In genomic region chr5:58080573-58080972, GRCh38 we compare ENCODE assay signal across 17 cellular contexts.
DNase-seq lines count a peak whose midpoint lies in the region; ATAC-seq, FAIRE-seq and TF ChIP-seq lines count a peak whose summit lies in the region.
"Had no signal": no experiment of that assay in that cellular context is flagged by ENCODE, and none has a peak within 500 bp of the region (broad histone marks: within the 10 kb centered on the region; RNA-seq: fewer than 3 reads in every experiment).

No MANE protein-coding gene starts in this region.

- FAIRE-seq in endothelial cell of umbilical vein (lab: Jason Lieb, UNC) = no peak
- FAIRE-seq: A204.1, GM12878 had no signal

- DNase-seq in DMS153 (lab: John Stamatoyannopoulos, UW) = peak; percentile 14
- no peak for DNase-seq in DMS153 treated with DMSO at 0.1 percent for 48 hours (lab: John Stamatoyannopoulos, UW; ENCODE audit: unreplicated experiment)
- peak; percentile 19 for DNase-seq in NCI-H774 (lab: John Stamatoyannopoulos, UW)
- peak; percentile 35 for DNase-seq in endothelial cell of umbilical vein (ENCODE audit: low read depth, low spot score)
- no peak for DNase-seq in osteocyte (ENCODE audit: extremely low spot score, unreplicated experiment)
- no peak for DNase-seq in NCI-H82 (lab: John Stamatoyannopoulos, UW)
- DNase-seq in stimulated activated naive CD8-positive, alpha-beta T cell treated with anti-CD3 and anti-CD28 coated beads, Interleukin-15, amount 100 ng/mL, for 72 hours = no peak
- no peak for DNase-seq in GM10266 (ENCODE audit: extremely low spot score)
- DNase-seq: activated CD8-positive, alpha-beta T cell treated with anti-CD3 and anti-CD28 coated beads, Interleukin-2, amount 10 ng/mL, durations not matched to agents 7 days and 5 days; activated gamma-delta T cell; esophagus squamous epithelium; MM.1S; NCI-H2171 treated with DMSO at 0.1 percent for 48 hours; posterior cingulate gyrus; upper lobe of right lung had no signal

- no peaks in the 10 kb centered on the region for H3K27me3 ChIP-seq in endothelial cell of umbilical vein (ENCODE audit: control insufficient read depth in 2 of 2, insufficient read depth in 2 of 2, low read length in 2 of 2)
- H3K27me3 ChIP-seq: esophagus squamous epithelium, upper lobe of right lung had no signal

- H3K36me3 ChIP-seq in endothelial cell of umbilical vein (ENCODE audit: control insufficient read depth in 2 of 2, extremely low read depth in 1 of 2, insufficient read depth in 2 of 2, low read length in 2 of 2) = no peaks in the 10 kb centered on the region
- H3K36me3 ChIP-seq: esophagus squamous epithelium, upper lobe of right lung had no signal

- POLR2A ChIA-PET in endothelial cell of umbilical vein (lab: Charles Lee) = no interaction called here

- H3K4me2 ChIP-seq in endothelial cell of umbilical vein (ENCODE audit: insufficient read depth, low read length) = no peak overlapping the region

- no peaks in the 10 kb centered on the region for H3K9me3 ChIP-seq in endothelial cell of umbilical vein (replicated peaks; ENCODE audit: control insufficient read depth, insufficient read depth, low read length)
- H3K9me3 ChIP-seq: esophagus squamous epithelium, upper lobe of right lung had no signal

- ATAC-seq in stimulated activated naive CD8-positive, alpha-beta T cell treated with anti-CD3 and anti-CD28 coated beads, Interleukin-15, amount 100 ng/mL, for 72 hours = no peak
- ATAC-seq: activated CD8-positive, alpha-beta T cell treated with anti-CD3 and anti-CD28 coated beads, Interleukin-2, amount 10 ng/mL, durations not matched to agents 7 days and 5 days; GM12878; upper lobe of right lung had no signal

- H3K4me3 ChIP-seq in endothelial cell of umbilical vein (replicated peaks in 1 of 3; ENCODE audit: insufficient read depth in 1 of 3, low read depth in 1 of 3, low read length in 3 of 3) = no peak overlapping the region
- H3K4me3 ChIP-seq: esophagus squamous epithelium, GM12878, upper lobe of right lung had no signal

- H3K4me1 Mint-ChIP-seq in osteocyte (ENCODE audit: unreplicated experiment) = peaks cover 30% of the 10 kb centered on the region
- H3K4me1 Mint-ChIP-seq in stimulated activated naive CD8-positive, alpha-beta T cell treated with anti-CD3 and anti-CD28 coated beads, Interleukin-15, amount 100 ng/mL, for 72 hours = no peaks in the 10 kb centered on the region

- H3K36me3 Mint-ChIP-seq in osteocyte (ENCODE audit: unreplicated experiment) = peaks cover 2% of the 10 kb centered on the region

- no peak for TF ChIP-seq CTCF in endothelial cell of umbilical vein (IDR thresholded peaks at IDR 0.05; ENCODE audit: extremely low read depth in 1 of 2, insufficient read depth in 1 of 2, low read depth in 1 of 2, low read length in 2 of 2)
- TF ChIP-seq CTCF in osteocyte (IDR thresholded peaks at IDR 0.05) = no peak
- TF ChIP-seq CTCF in GM10266 (IDR thresholded peaks at IDR 0.05; ENCODE audit: control insufficient read depth, insufficient read depth, low read depth, missing control alignments) = no peak

- no peak overlapping the region for H2AFZ ChIP-seq in endothelial cell of umbilical vein (ENCODE audit: low read depth, low read length)

- peak overlapping the region; percentile 42 for H3K27ac Mint-ChIP-seq in osteocyte (ENCODE audit: unreplicated experiment)
- H3K27ac Mint-ChIP-seq in stimulated activated naive CD8-positive, alpha-beta T cell treated with anti-CD3 and anti-CD28 coated beads, Interleukin-15, amount 100 ng/mL, for 72 hours = no peak overlapping the region
- H3K27ac Mint-ChIP-seq: activated CD8-positive, alpha-beta T cell treated with anti-CD3 and anti-CD28 coated beads, Interleukin-2, amount 10 ng/mL, durations not matched to agents 7 days and 5 days had no signal

- H3K27me3 Mint-ChIP-seq in osteocyte (ENCODE audit: unreplicated experiment) = no peaks in the 10 kb centered on the region
- H3K27me3 Mint-ChIP-seq in stimulated activated naive CD8-positive, alpha-beta T cell treated with anti-CD3 and anti-CD28 coated beads, Interleukin-15, amount 100 ng/mL, for 72 hours = no peaks in the 10 kb centered on the region

- BruUV-seq in endothelial cell of umbilical vein (replicated peaks; lab: Mats Ljungman, UMichigan) = no TSS peak

- no peak overlapping the region for H3K27ac ChIP-seq in endothelial cell of umbilical vein (ENCODE audit: insufficient read depth, low read depth, low read length)
- H3K27ac ChIP-seq: esophagus squamous epithelium, upper lobe of right lung had no signal

- TF ChIP-seq POLR2A in endothelial cell of umbilical vein (IDR thresholded peaks at IDR 0.05; ENCODE audit: low read depth, low read length) = no peak

- intact Hi-C loops in endothelial cell of umbilical vein (cut with micrococcal nuclease) = no loop called here

- CTCF ChIA-PET in endothelial cell of umbilical vein (lab: Charles Lee) = interaction anchor here (1.9 kb wide), 1 partner anchor 301 kb away, joined by 5 read pairs; no protein-coding TSS in a partner anchor

- no peaks in the 10 kb centered on the region for H3K9me1 ChIP-seq in endothelial cell of umbilical vein (replicated peaks; ENCODE audit: control insufficient read depth, extremely low read depth, insufficient read depth, low read length)

- no peaks in the 10 kb centered on the region for H3K9me3 Mint-ChIP-seq in osteocyte (ENCODE audit: unreplicated experiment)
- no peaks in the 10 kb centered on the region for H3K9me3 Mint-ChIP-seq in stimulated activated naive CD8-positive, alpha-beta T cell treated with anti-CD3 and anti-CD28 coated beads, Interleukin-15, amount 100 ng/mL, for 72 hours

- no peaks in the 10 kb centered on the region for H3K79me2 ChIP-seq in endothelial cell of umbilical vein (ENCODE audit: control insufficient read depth, insufficient read depth, low read length)

- dilution Hi-C loops in endothelial cell of umbilical vein (cut with MboI; ENCODE audit: extremely low pct_ligation_motif_present, low sequenced_read_pairs) = no loop called here

- no peak overlapping the region for H3K4me3 Mint-ChIP-seq in osteocyte (ENCODE audit: unreplicated experiment)
- no peak overlapping the region for H3K4me3 Mint-ChIP-seq in stimulated activated naive CD8-positive, alpha-beta T cell treated with anti-CD3 and anti-CD28 coated beads, Interleukin-15, amount 100 ng/mL, for 72 hours
- H3K4me3 Mint-ChIP-seq: activated CD8-positive, alpha-beta T cell treated with anti-CD3 and anti-CD28 coated beads, Interleukin-2, amount 10 ng/mL, durations not matched to agents 7 days and 5 days had no signal

- no peak overlapping the region for H3K9ac ChIP-seq in endothelial cell of umbilical vein (replicated peaks; ENCODE audit: extremely low read depth, insufficient read depth, low read length)

- no peaks in the 10 kb centered on the region for H3K4me1 ChIP-seq in endothelial cell of umbilical vein (ENCODE audit: control insufficient read depth, extremely low read depth, insufficient read depth, low read length)
- H3K4me1 ChIP-seq: upper lobe of right lung had no signal

- H4K20me1 ChIP-seq in endothelial cell of umbilical vein (replicated peaks; ENCODE audit: control insufficient read depth, extremely low read depth, insufficient read depth, low read length) = no peaks in the 10 kb centered on the region

TF ChIP-seq in endothelial cell of umbilical vein, 7 proteins besides CTCF, POLR2A, EP300 and RAD21:
- no peak for TF ChIP-seq JUN (IDR thresholded peaks at IDR 0.05; ENCODE audit: borderline replicate concordance, insufficient read depth, insufficient read length, low read depth)
- no peak for TF ChIP-seq MYC (IDR thresholded peaks at IDR 0.05; ENCODE audit: low read depth, low read length)
- no peak for TF ChIP-seq MAX (IDR thresholded peaks at IDR 0.05; ENCODE audit: insufficient read depth, insufficient read length)
- no peak for TF ChIP-seq GATA2 (IDR thresholded peaks at IDR 0.05; ENCODE audit: insufficient read depth, insufficient read length, low read depth, low read length)
- no peak for TF ChIP-seq EZH2 (IDR thresholded peaks at IDR 0.05; ENCODE audit: borderline replicate concordance, low read depth, low read length, severe bottlenecking)
- no peak for TF ChIP-seq POLR2AphosphoS5 (IDR thresholded peaks at IDR 0.05; ENCODE audit: insufficient read depth, low read depth, low read length)
- no peak for TF ChIP-seq FOS (IDR thresholded peaks at IDR 0.05; ENCODE audit: borderline replicate concordance, insufficient read depth, low read length)

Comparison
In these comparisons a context has a peak if more than half of its experiments do, and no peak if none do; other contexts are left out.
1. DNase-seq: peak in DMS153 (single experiment), NCI-H774 (single experiment) and endothelial cell of umbilical vein (single experiment); none in DMS153 treated with DMSO at 0.1 percent for 48 hours (single experiment), osteocyte (single experiment), NCI-H82 (single experiment), stimulated activated naive CD8-positive, alpha-beta T cell treated with anti-CD3 and anti-CD28 coated beads, Interleukin-15, amount 100 ng/mL, for 72 hours (0 of 2) and GM10266 (single experiment).